20 cellular contexts compared by ENCODE assay signal in genomic region chr13:26855921-26856320, GRCh38.
"Had no signal": no experiment of that assay in that cellular context is flagged by ENCODE, and none has a peak within 500 bp of the region (broad histone marks: within the 10 kb centered on the region; RNA-seq: fewer than 3 reads in every experiment).

No MANE protein-coding gene starts in this region.

- H3K4me3 Mint-ChIP-seq: activated CD8-positive, alpha-beta T cell treated with anti-CD3 and anti-CD28 coated beads for 36 hours; activated naive CD8-positive, alpha-beta T cell; activated T-cell treated with anti-CD3 and anti-CD28 coated beads, Interleukin-2, amount 50 U/mL, for 72 hours; central memory CD8-positive, alpha-beta T cell; effector memory CD8-positive, alpha-beta T cell; naive thymus-derived CD4-positive, alpha-beta T cell; stimulated activated naive B cell treated with anti-CD40 and anti-IgM and Interleukin-4, amounts not matched to agents 10 μg/mL and 1 μg/mL and 100 μg/mL, for 72 hours; WTC11 had no signal

- H3K27ac Mint-ChIP-seq: activated CD8-positive, alpha-beta T cell treated with anti-CD3 and anti-CD28 coated beads for 36 hours; activated naive CD8-positive, alpha-beta T cell; activated T-cell treated with anti-CD3 and anti-CD28 coated beads, Interleukin-2, amount 50 U/mL, for 72 hours; effector memory CD8-positive, alpha-beta T cell; naive thymus-derived CD4-positive, alpha-beta T cell; stimulated activated naive B cell treated with anti-CD40 and anti-IgM and Interleukin-4, amounts not matched to agents 10 μg/mL and 1 μg/mL and 100 μg/mL, for 72 hours; WTC11 had no signal

- H3K36me3 Mint-ChIP-seq: activated naive CD8-positive, alpha-beta T cell; WTC11 had no signal

- H3K4me1 Mint-ChIP-seq: central memory CD8-positive, alpha-beta T cell; naive thymus-derived CD4-positive, alpha-beta T cell; stimulated activated naive B cell treated with anti-CD40 and anti-IgM and Interleukin-4, amounts not matched to agents 10 μg/mL and 1 μg/mL and 100 μg/mL, for 72 hours; WTC11 had no signal

- DNase-seq: activated CD4-positive, alpha-beta T cell treated with anti-CD3 and anti-CD28 coated beads for 4 hours; activated CD8-positive, alpha-beta memory T cell treated with anti-CD3 and anti-CD28 coated beads, Interleukin-2, amount 50 U/mL, for 4 hours; activated CD8-positive, alpha-beta T cell treated with anti-CD3 and anti-CD28 coated beads for 36 hours; activated gamma-delta T cell; activated T-cell treated with anti-CD3 and anti-CD28 coated beads, Interleukin-2, amount 50 U/mL, for 72 hours; amniotic stem cell; body of pancreas; effector memory CD8-positive, alpha-beta T cell; foreskin keratinocyte; islet precursor cell; mucosa of descending colon; naive thymus-derived CD4-positive, alpha-beta T cell; stimulated activated CD4-positive, alpha-beta T cell treated with anti-CD3 and anti-CD28 coated beads, Interleukin-4, amount 100 ng/mL, for 1 hour; stimulated activated naive B cell treated with anti-CD40 and anti-IgM and Interleukin-4, amounts not matched to agents 10 μg/mL and 1 μg/mL and 100 μg/mL, for 72 hours; T-helper 2 cell; trophoblast cell had no signal

- H3K9me3 Mint-ChIP-seq: central memory CD8-positive, alpha-beta T cell; effector memory CD8-positive, alpha-beta T cell had no signal

- ATAC-seq: activated CD8-positive, alpha-beta T cell treated with anti-CD3 and anti-CD28 coated beads for 36 hours; activated T-cell treated with anti-CD3 and anti-CD28 coated beads, Interleukin-2, amount 50 U/mL, for 72 hours; body of pancreas; effector memory CD8-positive, alpha-beta T cell; foreskin keratinocyte; left lobe of liver; mucosa of descending colon; naive thymus-derived CD4-positive, alpha-beta T cell; stimulated activated naive B cell treated with anti-CD40 and anti-IgM and Interleukin-4, amounts not matched to agents 10 μg/mL and 1 μg/mL and 100 μg/mL, for 72 hours; WTC11 had no signal
